11 cellular contexts compared by ENCODE assay signal in genomic region chr17:57943140-57943539, GRCh38. TPM values are rescaled to one million over a fixed set of nuclear protein-coding genes. Genes with fewer than 3 reads are reported as not detected.
DNase-seq lines count a peak whose midpoint lies in the region; ATAC-seq and TF ChIP-seq lines count a peak whose summit lies in the region.
"Had no signal": no experiment of that assay in that cellular context is flagged by ENCODE, and none has a peak within 500 bp of the region (broad histone marks: within the 10 kb centered on the region; RNA-seq: fewer than 3 reads in every experiment).

No MANE protein-coding gene starts in this region.

- H4K20me1 ChIP-seq in HCT116 (ENCODE audit: insufficient read depth) = no peaks in the 10 kb centered on the region
- no peaks in the 10 kb centered on the region for H4K20me1 ChIP-seq in SK-N-SH (ENCODE audit: insufficient read depth)

- H3K9me2 ChIP-seq in HCT116 (ENCODE audit: insufficient read depth) = no peaks in the 10 kb centered on the region
- H3K9me2 ChIP-seq in SK-N-SH = no peaks in the 10 kb centered on the region

- TF ChIP-seq POLR2A in HCT116 (IDR thresholded peaks at IDR 0.05; ENCODE audit: borderline replicate concordance, extremely low read depth, insufficient read depth, insufficient read length) = no peak

- H3K9me3 ChIP-seq in HCT116 (ENCODE audit: control insufficient read depth in 1 of 2, insufficient read depth in 1 of 2, low read depth in 1 of 2, low read length in 2 of 2) = no peaks in the 10 kb centered on the region
- no peaks in the 10 kb centered on the region for H3K9me3 ChIP-seq in SK-N-SH
- H3K9me3 ChIP-seq: prostate gland had no signal

- no peak for TF ChIP-seq RAD21 in HCT116 (IDR thresholded peaks at IDR 0.05; ENCODE audit: low read depth)
- no peak for TF ChIP-seq RAD21 in SK-N-SH (IDR thresholded peaks at IDR 0.05; ENCODE audit: low read length)

- H3K79me2 ChIP-seq in HCT116 (ENCODE audit: insufficient read depth, low read length) (peaks cover 92% of the 10 kb centered on the region), SK-N-SH (ENCODE audit: insufficient read depth) (peaks cover 97% of the 10 kb centered on the region)

- DNase-seq in HCT116 (ENCODE audit: low read depth, low spot score) = no peak
- no peak for DNase-seq in SK-N-SH
- DNase-seq in fibroblast of the aortic adventitia (ENCODE audit: low read depth) = peak; percentile 59
- DNase-seq in stromal cell of bone marrow (ENCODE audit: low read depth) = peak; percentile 29
- DNase-seq in dermis blood vessel endothelial cell = no peak
- no peak for DNase-seq in glomerular visceral epithelial cell (ENCODE audit: extremely low spot score)
- DNase-seq: activated CD8-positive, alpha-beta T cell treated with anti-CD3 and anti-CD28 coated beads for 36 hours; KBM-7 had no signal

- H3K4me1 ChIP-seq in HCT116 (ENCODE audit: control insufficient read depth in 1 of 2, insufficient read depth in 2 of 2, low read length in 2 of 2) (peaks cover 87 to 96% of the 10 kb centered on the region in 2 experiments), SK-N-SH (ENCODE audit: control insufficient read depth in 1 of 2, insufficient read depth in 2 of 2, low read depth in 1 of 2, low read length in 1 of 2) (peaks cover 32 to 54% of the 10 kb centered on the region in 2 experiments)

- CTCF ChIA-PET in HCT116 (lab: Charles Lee) (interaction anchor here (0.9 to 1.5 kb wide), 2 partner anchors 8 to 59 kb away, joined by 3 read pairs; no protein-coding TSS in a partner anchor), SK-N-SH (lab: Yijun Ruan, JAX) (interaction anchor here (1.5 to 5.2 kb wide), 2 partner anchors 9 to 12 kb away, joined by 3 to 43 read pairs; partner anchors contain the start of gene CUEDC1)

- TF ChIP-seq EP300 in SK-N-SH (IDR thresholded peaks at IDR 0.05; ENCODE audit: borderline replicate concordance in 1 of 2, low read depth in 1 of 2, low read length in 1 of 2) = peak; percentile 23 to 69; a peak in 1 of 4 replicates

- ATAC-seq in HCT116 (peak; percentile 40), HG03469 (IDR thresholded peaks at IDR 0.05; ENCODE audit: unreplicated experiment) (no peak), GM18870 (IDR thresholded peaks at IDR 0.05; ENCODE audit: unreplicated experiment) (no peak)
- ATAC-seq: activated CD8-positive, alpha-beta T cell treated with anti-CD3 and anti-CD28 coated beads for 36 hours had no signal

- RAD21 ChIA-PET in HCT116 (lab: Charles Lee; ENCODE audit: low non-redundant PET in 1 of 2, low total read pairs in 2 of 2, uncharacterized antibody in 2 of 2, unreplicated experiment in 2 of 2) = no interaction called here

- WGBS in SK-N-SH (ENCODE audit: low lambda C conversion rate) = 13% methylated on average over 6 of the region's 6 CpGs

- H3K27me3 ChIP-seq in HCT116 (ENCODE audit: insufficient read depth, low read length) (no peaks in the 10 kb centered on the region), SK-N-SH (ENCODE audit: insufficient read depth) (no peaks in the 10 kb centered on the region)

- H3K27ac ChIP-seq in HCT116 (ENCODE audit: low read depth, low read length) (peak overlapping the region; percentile 71), SK-N-SH (ENCODE audit: low read depth in 2 of 2, low read length in 1 of 2) (peak overlapping the region; percentile 29 to 96; a peak in 3 of 4 replicates)

- H3K9ac ChIP-seq in HCT116 (ENCODE audit: low read length) = peak overlapping the region; percentile 60
- peak overlapping the region; percentile 40; the same call in 1 of the 2 replicates for H3K9ac ChIP-seq in SK-N-SH

- BruUV-seq in HCT116 (replicated peaks; lab: Mats Ljungman, UMichigan) = no TSS peak

- peak overlapping the region; percentile 71 for H3K4me2 ChIP-seq in HCT116 (ENCODE audit: low read length)
- peak overlapping the region; percentile 60; the same call in 1 of the 2 replicates for H3K4me2 ChIP-seq in SK-N-SH

- no peak overlapping the region for H2AFZ ChIP-seq in HCT116 (ENCODE audit: low read depth, low read length, poor library complexity, severe bottlenecking)
- H2AFZ ChIP-seq in SK-N-SH (ENCODE audit: low read depth) = no peak overlapping the region

- TF ChIP-seq CTCF in HCT116 (IDR thresholded peaks at IDR 0.05 in 2 of 3, conservative IDR thresholded peaks at IDR 0.05 in 1 of 3; ENCODE audit: borderline replicate concordance in 1 of 3, insufficient read depth in 1 of 3, low read depth in 2 of 3, low read length in 2 of 3) (no peak), SK-N-SH (IDR thresholded peaks at IDR 0.05) (no peak; the same call in 1 of the 2 replicates), fibroblast of the aortic adventitia (IDR thresholded peaks at IDR 0.05; ENCODE audit: insufficient read depth, low read length) (no peak)

- H3K36me3 ChIP-seq in HCT116 (ENCODE audit: control insufficient read depth in 1 of 2, insufficient read depth in 2 of 2, low read length in 2 of 2) = no peaks in the 10 kb centered on the region
- no peaks in the 10 kb centered on the region for H3K36me3 ChIP-seq in SK-N-SH (replicated peaks in 1 of 2; ENCODE audit: control insufficient read depth in 1 of 2, insufficient read depth in 2 of 2, low read length in 1 of 2)
- H3K36me3 ChIP-seq: prostate gland had no signal

- H3F3A ChIP-seq in SK-N-SH (replicated peaks; ENCODE audit: insufficient read depth) = peaks cover 46% of the 10 kb centered on the region

- POLR2A ChIA-PET in HCT116 (lab: Charles Lee) (interaction anchor here (1.1 to 2.7 kb wide), 2 partner anchors 10 to 14 kb away, joined by 3 to 15 read pairs; no protein-coding TSS in a partner anchor), SK-N-SH (lab: Yijun Ruan, JAX) (interaction anchor here (1.5 kb wide), 1 partner anchor 11 kb away, joined by 5 read pairs; no protein-coding TSS in a partner anchor)

- intact Hi-C loops in HCT116 (cut with micrococcal nuclease) = no loop called here

- H3K4me3 ChIP-seq in HCT116 (replicated peaks in 1 of 2; ENCODE audit: low read depth in 1 of 2, low read length in 2 of 2) = peak overlapping the region; percentile 14 to 38
- peak overlapping the region in 1 of 2 experiments; percentile 27; a peak in 1 of 4 replicates for H3K4me3 ChIP-seq in SK-N-SH (ENCODE audit: low read depth in 2 of 2, low read length in 1 of 2)
- H3K4me3 ChIP-seq in fibroblast of the aortic adventitia (ENCODE audit: low read depth, low read length) = no peak overlapping the region
- H3K4me3 ChIP-seq: prostate gland had no signal

TF ChIP-seq in HCT116, 20 proteins besides CTCF, POLR2A, EP300 and RAD21 (continues in another document):
- TF ChIP-seq ZFX (IDR thresholded peaks at IDR 0.05) = no peak

TF ChIP-seq in SK-N-SH, 30 proteins besides CTCF, POLR2A, EP300 and RAD21 (continues in another document):
- TF ChIP-seq SIN3A (IDR thresholded peaks at IDR 0.05; ENCODE audit: borderline replicate concordance, low read depth, low read length) = no peak
- peak; percentile 97 for TF ChIP-seq TCF12 (IDR thresholded peaks at IDR 0.05)
- TF ChIP-seq ZBTB33 (IDR thresholded peaks at IDR 0.05; ENCODE audit: borderline replicate concordance, low read depth) = no peak
- TF ChIP-seq NRF1 (IDR thresholded peaks at IDR 0.05; ENCODE audit: low read depth, low read length) = no peak
- peak; percentile 68 for TF ChIP-seq POLR2AphosphoS5 (IDR thresholded peaks at IDR 0.05; ENCODE audit: low read depth, low read length)
- TF ChIP-seq FOXM1 (IDR thresholded peaks at IDR 0.05; ENCODE audit: low read depth) = peak; percentile 50; the same call in 1 of the 2 replicates
- no peak for TF ChIP-seq MXI1 (IDR thresholded peaks at IDR 0.05; ENCODE audit: low read depth, low read length)

RNA-seq across cellular contexts. Expression of gene CUEDC1, which starts 12.1 kb away (rescaled TPM):
- total RNA-seq in HCT116 (2021; ENCODE audit: unreplicated experiment) (60.2 TPM), fibroblast of the aortic adventitia (ENCODE audit: low replicate concordance) (17.1 and 25.7 TPM in 2 replicates), dermis blood vessel endothelial cell (6.5 and 6.8 TPM in 2 replicates)
- 54.1 and 58.2 TPM in 2 replicates for polyA plus RNA-seq in HCT116 (2012)
- polyA plus RNA-seq in SK-N-SH (2012; rRNA removed) = 50.3 and 58.9 TPM in 2 replicates
- polyA plus RNA-seq in SK-N-SH (2012; cell fraction: cytosol; rRNA removed) = 25.4 and 31.6 TPM in 2 replicates
- polyA plus RNA-seq in SK-N-SH (2012; cell fraction: nucleus; rRNA removed) = 207 and 306 TPM in 2 replicates

RNA-seq across cellular contexts. Expression of gene VEZF1, which starts 44.9 kb away (rescaled TPM):
- total RNA-seq in HCT116 (2021; ENCODE audit: unreplicated experiment) (70.2 TPM), fibroblast of the aortic adventitia (ENCODE audit: low replicate concordance) (16.4 and 76.2 TPM in 2 replicates), dermis blood vessel endothelial cell (30.8 and 36.4 TPM in 2 replicates)
- 50.5 and 55.6 TPM in 2 replicates for polyA plus RNA-seq in HCT116 (2012)
- 35.1 and 43.0 TPM in 2 replicates for polyA plus RNA-seq in SK-N-SH (2012; rRNA removed)
- polyA plus RNA-seq in SK-N-SH (2012; cell fraction: cytosol; rRNA removed) = 42.9 and 43.3 TPM in 2 replicates
- 27.8 and 49.4 TPM in 2 replicates for polyA plus RNA-seq in SK-N-SH (2012; cell fraction: nucleus; rRNA removed)

Comparison
In these comparisons a context has a peak if more than half of its experiments do, and no peak if none do; other contexts are left out.
1. DNase-seq: peak in fibroblast of the aortic adventitia (single experiment) and stromal cell of bone marrow (single experiment); none in HCT116 (single experiment), SK-N-SH (single experiment), dermis blood vessel endothelial cell (single experiment) and glomerular visceral epithelial cell (single experiment).
2. Of the 11 proteins assayed by ChIP-seq in both SK-N-SH and HCT116: peak only in SK-N-SH: ELF1, JUND, MAX and YY1; only in HCT116: none; in both: POLR2AphosphoS5; in neither: 6.